ENCODE assay signal across 1 cellular context in the genomic region with DNA sequence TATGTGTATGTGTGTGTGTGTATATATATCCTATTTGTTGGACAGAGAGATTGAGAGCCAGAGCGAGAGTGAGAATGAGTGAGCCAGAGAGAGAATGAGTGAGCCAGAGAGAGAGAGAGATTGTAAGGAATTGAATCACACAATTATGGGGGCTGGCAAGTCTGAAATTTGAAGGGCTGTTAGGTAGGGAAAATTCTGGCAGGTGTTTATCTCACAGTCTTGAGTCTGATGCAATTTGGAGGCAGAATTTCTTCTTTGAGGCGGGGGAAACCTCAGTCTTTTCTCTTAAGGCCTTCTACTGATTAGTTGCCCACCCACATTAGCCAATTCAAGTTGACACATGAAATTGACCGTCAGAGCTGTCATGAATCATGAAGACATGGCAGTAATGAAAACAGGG.
TF ChIP-seq lines count a peak whose summit lies in the region.

No MANE protein-coding gene starts in this region.

TF ChIP-seq in K562, 482 proteins besides CTCF, POLR2A, EP300 and RAD21 (continued from another document and continues in another):
- TF ChIP-seq, protein P1, sequence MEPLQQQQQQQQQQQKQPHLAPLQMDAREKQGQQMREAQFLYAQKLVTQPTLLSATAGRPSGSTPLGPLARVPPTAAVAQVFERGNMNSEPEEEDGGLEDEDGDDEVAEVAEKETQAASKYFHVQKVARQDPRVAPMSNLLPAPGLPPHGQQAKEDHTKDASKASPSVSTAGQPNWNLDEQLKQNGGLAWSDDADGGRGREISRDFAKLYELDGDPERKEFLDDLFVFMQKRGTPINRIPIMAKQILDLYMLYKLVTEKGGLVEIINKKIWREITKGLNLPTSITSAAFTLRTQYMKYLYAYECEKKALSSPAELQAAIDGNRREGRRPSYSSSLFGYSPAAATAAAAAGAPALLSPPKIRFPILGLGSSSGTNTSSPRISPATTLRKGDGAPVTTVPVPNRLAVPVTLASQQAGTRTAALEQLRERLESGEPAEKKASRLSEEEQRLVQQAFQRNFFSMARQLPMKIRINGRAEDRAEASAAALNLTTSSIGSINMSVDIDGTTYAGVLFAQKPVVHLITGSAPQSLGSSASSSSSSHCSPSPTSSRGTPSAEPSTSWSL (CRISPR knock-in tag; IDR thresholded peaks at IDR 0.05; ENCODE audit: borderline replicate concordance), result no peak
- TF ChIP-seq, protein P2, sequence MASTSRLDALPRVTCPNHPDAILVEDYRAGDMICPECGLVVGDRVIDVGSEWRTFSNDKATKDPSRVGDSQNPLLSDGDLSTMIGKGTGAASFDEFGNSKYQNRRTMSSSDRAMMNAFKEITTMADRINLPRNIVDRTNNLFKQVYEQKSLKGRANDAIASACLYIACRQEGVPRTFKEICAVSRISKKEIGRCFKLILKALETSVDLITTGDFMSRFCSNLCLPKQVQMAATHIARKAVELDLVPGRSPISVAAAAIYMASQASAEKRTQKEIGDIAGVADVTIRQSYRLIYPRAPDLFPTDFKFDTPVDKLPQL (IDR thresholded peaks at IDR 0.05; ENCODE audit: extremely low read depth, insufficient read length), result no peak
- TF ChIP-seq SMAD1 (IDR thresholded peaks at IDR 0.05; ENCODE audit: low read depth, low read length, partially characterized antibody) (no peak), HMG20B (CRISPR knock-in tag; IDR thresholded peaks at IDR 0.05) (no peak), EZH2 (IDR thresholded peaks at IDR 0.05; ENCODE audit: borderline replicate concordance, low read depth, low read length) (no peak), CC2D1A (IDR thresholded peaks at IDR 0.05) (no peak), MCM5 (IDR thresholded peaks at IDR 0.05; ENCODE audit: low read depth) (no peak), PHF20 (IDR thresholded peaks at IDR 0.05; ENCODE audit: partially characterized antibody) (no peak), ARID1B (IDR thresholded peaks at IDR 0.05) (peak; percentile 80; the same call in 1 of the 2 replicates), U2AF2 (optimal IDR thresholded peaks at IDR 0.05; ENCODE audit: low read depth, low read length) (no peak), MYC (IDR thresholded peaks at IDR 0.05; ENCODE audit: low read depth, low read length) (peak; percentile 79; the same call in 1 of the 2 replicates), MYC (CRISPR knock-in tag; IDR thresholded peaks at IDR 0.05; ENCODE audit: borderline replicate concordance, low read depth) (no peak), NCOA2 (IDR thresholded peaks at IDR 0.05; ENCODE audit: partially characterized antibody in 2 of 2) (no peak), CCNT2 (IDR thresholded peaks at IDR 0.05; ENCODE audit: borderline replicate concordance, extremely low read depth, insufficient read length, low read depth, low read length) (no peak), ZNF140 (CRISPR knock-in tag; IDR thresholded peaks at IDR 0.05) (no peak), ZFP1 (CRISPR knock-in tag; IDR thresholded peaks at IDR 0.05) (no peak), PHF21A (IDR thresholded peaks at IDR 0.05; ENCODE audit: borderline replicate concordance, low read depth) (no peak), ZZZ3 (IDR thresholded peaks at IDR 0.05) (no peak)
- TF ChIP-seq, protein P3, sequence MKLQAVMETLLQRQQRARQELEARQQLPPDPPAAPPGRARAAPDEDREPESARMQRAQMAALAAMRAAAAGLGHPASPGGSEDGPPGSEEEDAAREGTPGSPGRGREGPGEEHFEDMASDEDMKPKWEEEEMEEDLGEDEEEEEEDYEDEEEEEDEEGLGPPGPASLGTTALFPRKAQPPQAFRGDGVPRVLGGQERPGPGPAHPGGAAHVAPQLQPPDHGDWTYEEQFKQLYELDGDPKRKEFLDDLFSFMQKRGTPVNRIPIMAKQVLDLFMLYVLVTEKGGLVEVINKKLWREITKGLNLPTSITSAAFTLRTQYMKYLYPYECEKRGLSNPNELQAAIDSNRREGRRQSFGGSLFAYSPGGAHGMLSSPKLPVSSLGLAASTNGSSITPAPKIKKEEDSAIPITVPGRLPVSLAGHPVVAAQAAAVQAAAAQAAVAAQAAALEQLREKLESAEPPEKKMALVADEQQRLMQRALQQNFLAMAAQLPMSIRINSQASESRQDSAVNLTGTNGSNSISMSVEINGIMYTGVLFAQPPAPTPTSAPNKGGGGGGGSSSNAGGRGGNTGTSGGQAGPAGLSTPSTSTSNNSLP (IDR thresholded peaks at IDR 0.05; ENCODE audit: borderline replicate concordance, low read depth, low read length), result peak; percentile 56; the same call in 1 of the 2 replicates
- TF ChIP-seq, protein P4, sequence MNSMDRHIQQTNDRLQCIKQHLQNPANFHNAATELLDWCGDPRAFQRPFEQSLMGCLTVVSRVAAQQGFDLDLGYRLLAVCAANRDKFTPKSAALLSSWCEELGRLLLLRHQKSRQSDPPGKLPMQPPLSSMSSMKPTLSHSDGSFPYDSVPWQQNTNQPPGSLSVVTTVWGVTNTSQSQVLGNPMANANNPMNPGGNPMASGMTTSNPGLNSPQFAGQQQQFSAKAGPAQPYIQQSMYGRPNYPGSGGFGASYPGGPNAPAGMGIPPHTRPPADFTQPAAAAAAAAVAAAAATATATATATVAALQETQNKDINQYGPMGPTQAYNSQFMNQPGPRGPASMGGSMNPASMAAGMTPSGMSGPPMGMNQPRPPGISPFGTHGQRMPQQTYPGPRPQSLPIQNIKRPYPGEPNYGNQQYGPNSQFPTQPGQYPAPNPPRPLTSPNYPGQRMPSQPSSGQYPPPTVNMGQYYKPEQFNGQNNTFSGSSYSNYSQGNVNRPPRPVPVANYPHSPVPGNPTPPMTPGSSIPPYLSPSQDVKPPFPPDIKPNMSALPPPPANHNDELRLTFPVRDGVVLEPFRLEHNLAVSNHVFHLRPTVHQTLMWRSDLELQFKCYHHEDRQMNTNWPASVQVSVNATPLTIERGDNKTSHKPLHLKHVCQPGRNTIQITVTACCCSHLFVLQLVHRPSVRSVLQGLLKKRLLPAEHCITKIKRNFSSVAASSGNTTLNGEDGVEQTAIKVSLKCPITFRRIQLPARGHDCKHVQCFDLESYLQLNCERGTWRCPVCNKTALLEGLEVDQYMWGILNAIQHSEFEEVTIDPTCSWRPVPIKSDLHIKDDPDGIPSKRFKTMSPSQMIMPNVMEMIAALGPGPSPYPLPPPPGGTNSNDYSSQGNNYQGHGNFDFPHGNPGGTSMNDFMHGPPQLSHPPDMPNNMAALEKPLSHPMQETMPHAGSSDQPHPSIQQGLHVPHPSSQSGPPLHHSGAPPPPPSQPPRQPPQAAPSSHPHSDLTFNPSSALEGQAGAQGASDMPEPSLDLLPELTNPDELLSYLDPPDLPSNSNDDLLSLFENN (IDR thresholded peaks at IDR 0.05; ENCODE audit: low read depth in 2 of 2, low read length in 2 of 2), result 0 out of 4 replicates have a peak, but pooled peaks of 1 of the 2 experiments have one; percentile 49
- TF ChIP-seq, protein P5, sequence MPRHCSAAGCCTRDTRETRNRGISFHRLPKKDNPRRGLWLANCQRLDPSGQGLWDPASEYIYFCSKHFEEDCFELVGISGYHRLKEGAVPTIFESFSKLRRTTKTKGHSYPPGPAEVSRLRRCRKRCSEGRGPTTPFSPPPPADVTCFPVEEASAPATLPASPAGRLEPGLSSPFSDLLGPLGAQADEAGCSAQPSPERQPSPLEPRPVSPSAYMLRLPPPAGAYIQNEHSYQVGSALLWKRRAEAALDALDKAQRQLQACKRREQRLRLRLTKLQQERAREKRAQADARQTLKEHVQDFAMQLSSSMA (CRISPR knock-in tag; IDR thresholded peaks at IDR 0.05), result no peak
- TF ChIP-seq, protein P6, sequence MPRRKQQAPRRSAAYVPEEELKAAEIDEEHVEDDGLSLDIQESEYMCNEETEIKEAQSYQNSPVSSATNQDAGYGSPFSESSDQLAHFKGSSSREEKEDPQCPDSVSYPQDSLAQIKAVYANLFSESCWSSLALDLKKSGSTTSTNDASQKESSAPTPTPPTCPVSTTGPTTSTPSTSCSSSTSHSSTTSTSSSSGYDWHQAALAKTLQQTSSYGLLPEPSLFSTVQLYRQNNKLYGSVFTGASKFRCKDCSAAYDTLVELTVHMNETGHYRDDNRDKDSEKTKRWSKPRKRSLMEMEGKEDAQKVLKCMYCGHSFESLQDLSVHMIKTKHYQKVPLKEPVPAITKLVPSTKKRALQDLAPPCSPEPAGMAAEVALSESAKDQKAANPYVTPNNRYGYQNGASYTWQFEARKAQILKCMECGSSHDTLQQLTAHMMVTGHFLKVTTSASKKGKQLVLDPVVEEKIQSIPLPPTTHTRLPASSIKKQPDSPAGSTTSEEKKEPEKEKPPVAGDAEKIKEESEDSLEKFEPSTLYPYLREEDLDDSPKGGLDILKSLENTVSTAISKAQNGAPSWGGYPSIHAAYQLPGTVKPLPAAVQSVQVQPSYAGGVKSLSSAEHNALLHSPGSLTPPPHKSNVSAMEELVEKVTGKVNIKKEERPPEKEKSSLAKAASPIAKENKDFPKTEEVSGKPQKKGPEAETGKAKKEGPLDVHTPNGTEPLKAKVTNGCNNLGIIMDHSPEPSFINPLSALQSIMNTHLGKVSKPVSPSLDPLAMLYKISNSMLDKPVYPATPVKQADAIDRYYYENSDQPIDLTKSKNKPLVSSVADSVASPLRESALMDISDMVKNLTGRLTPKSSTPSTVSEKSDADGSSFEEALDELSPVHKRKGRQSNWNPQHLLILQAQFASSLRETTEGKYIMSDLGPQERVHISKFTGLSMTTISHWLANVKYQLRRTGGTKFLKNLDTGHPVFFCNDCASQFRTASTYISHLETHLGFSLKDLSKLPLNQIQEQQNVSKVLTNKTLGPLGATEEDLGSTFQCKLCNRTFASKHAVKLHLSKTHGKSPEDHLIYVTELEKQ (CRISPR knock-in tag; IDR thresholded peaks at IDR 0.05), result 0 out of 2 replicates have a peak, but pooled peaks have one; percentile 14
- TF ChIP-seq, protein P7, sequence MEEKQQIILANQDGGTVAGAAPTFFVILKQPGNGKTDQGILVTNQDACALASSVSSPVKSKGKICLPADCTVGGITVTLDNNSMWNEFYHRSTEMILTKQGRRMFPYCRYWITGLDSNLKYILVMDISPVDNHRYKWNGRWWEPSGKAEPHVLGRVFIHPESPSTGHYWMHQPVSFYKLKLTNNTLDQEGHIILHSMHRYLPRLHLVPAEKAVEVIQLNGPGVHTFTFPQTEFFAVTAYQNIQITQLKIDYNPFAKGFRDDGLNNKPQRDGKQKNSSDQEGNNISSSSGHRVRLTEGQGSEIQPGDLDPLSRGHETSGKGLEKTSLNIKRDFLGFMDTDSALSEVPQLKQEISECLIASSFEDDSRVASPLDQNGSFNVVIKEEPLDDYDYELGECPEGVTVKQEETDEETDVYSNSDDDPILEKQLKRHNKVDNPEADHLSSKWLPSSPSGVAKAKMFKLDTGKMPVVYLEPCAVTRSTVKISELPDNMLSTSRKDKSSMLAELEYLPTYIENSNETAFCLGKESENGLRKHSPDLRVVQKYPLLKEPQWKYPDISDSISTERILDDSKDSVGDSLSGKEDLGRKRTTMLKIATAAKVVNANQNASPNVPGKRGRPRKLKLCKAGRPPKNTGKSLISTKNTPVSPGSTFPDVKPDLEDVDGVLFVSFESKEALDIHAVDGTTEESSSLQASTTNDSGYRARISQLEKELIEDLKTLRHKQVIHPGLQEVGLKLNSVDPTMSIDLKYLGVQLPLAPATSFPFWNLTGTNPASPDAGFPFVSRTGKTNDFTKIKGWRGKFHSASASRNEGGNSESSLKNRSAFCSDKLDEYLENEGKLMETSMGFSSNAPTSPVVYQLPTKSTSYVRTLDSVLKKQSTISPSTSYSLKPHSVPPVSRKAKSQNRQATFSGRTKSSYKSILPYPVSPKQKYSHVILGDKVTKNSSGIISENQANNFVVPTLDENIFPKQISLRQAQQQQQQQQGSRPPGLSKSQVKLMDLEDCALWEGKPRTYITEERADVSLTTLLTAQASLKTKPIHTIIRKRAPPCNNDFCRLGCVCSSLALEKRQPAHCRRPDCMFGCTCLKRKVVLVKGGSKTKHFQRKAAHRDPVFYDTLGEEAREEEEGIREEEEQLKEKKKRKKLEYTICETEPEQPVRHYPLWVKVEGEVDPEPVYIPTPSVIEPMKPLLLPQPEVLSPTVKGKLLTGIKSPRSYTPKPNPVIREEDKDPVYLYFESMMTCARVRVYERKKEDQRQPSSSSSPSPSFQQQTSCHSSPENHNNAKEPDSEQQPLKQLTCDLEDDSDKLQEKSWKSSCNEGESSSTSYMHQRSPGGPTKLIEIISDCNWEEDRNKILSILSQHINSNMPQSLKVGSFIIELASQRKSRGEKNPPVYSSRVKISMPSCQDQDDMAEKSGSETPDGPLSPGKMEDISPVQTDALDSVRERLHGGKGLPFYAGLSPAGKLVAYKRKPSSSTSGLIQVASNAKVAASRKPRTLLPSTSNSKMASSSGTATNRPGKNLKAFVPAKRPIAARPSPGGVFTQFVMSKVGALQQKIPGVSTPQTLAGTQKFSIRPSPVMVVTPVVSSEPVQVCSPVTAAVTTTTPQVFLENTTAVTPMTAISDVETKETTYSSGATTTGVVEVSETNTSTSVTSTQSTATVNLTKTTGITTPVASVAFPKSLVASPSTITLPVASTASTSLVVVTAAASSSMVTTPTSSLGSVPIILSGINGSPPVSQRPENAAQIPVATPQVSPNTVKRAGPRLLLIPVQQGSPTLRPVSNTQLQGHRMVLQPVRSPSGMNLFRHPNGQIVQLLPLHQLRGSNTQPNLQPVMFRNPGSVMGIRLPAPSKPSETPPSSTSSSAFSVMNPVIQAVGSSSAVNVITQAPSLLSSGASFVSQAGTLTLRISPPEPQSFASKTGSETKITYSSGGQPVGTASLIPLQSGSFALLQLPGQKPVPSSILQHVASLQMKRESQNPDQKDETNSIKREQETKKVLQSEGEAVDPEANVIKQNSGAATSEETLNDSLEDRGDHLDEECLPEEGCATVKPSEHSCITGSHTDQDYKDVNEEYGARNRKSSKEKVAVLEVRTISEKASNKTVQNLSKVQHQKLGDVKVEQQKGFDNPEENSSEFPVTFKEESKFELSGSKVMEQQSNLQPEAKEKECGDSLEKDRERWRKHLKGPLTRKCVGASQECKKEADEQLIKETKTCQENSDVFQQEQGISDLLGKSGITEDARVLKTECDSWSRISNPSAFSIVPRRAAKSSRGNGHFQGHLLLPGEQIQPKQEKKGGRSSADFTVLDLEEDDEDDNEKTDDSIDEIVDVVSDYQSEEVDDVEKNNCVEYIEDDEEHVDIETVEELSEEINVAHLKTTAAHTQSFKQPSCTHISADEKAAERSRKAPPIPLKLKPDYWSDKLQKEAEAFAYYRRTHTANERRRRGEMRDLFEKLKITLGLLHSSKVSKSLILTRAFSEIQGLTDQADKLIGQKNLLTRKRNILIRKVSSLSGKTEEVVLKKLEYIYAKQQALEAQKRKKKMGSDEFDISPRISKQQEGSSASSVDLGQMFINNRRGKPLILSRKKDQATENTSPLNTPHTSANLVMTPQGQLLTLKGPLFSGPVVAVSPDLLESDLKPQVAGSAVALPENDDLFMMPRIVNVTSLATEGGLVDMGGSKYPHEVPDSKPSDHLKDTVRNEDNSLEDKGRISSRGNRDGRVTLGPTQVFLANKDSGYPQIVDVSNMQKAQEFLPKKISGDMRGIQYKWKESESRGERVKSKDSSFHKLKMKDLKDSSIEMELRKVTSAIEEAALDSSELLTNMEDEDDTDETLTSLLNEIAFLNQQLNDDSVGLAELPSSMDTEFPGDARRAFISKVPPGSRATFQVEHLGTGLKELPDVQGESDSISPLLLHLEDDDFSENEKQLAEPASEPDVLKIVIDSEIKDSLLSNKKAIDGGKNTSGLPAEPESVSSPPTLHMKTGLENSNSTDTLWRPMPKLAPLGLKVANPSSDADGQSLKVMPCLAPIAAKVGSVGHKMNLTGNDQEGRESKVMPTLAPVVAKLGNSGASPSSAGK (IDR thresholded peaks at IDR 0.05), result peak; percentile 59
- TF ChIP-seq, protein P8, sequence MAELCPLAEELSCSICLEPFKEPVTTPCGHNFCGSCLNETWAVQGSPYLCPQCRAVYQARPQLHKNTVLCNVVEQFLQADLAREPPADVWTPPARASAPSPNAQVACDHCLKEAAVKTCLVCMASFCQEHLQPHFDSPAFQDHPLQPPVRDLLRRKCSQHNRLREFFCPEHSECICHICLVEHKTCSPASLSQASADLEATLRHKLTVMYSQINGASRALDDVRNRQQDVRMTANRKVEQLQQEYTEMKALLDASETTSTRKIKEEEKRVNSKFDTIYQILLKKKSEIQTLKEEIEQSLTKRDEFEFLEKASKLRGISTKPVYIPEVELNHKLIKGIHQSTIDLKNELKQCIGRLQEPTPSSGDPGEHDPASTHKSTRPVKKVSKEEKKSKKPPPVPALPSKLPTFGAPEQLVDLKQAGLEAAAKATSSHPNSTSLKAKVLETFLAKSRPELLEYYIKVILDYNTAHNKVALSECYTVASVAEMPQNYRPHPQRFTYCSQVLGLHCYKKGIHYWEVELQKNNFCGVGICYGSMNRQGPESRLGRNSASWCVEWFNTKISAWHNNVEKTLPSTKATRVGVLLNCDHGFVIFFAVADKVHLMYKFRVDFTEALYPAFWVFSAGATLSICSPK (IDR thresholded peaks at IDR 0.05; ENCODE audit: borderline replicate concordance), result no peak
